10 cellular contexts compared by ENCODE assay signal in the genomic region with DNA sequence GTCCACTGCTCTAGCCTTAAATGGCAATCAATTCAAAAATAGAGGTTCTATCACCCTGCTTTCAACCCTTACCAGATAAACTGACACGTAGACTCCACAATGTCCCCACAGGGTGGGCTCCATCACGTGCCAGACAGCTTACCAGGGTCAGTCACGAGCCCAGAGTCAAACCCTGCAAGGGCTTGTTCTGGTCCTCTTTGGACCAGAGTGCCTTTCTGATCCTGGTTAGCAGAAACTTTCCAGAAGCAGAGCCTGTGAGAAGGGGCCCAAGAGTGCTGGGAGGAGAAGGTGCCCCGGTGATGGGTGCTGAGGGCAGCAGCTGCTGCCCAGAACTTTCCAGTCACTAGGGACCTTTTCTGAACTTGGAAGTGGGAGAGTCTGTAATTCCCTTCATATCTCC. TPM values are rescaled to one million over a fixed set of nuclear protein-coding genes. Genes with fewer than 3 reads are reported as not detected.
A peak's percentile ranks its signal among the peaks of the same experiment; 100 is the strongest.
DNase-seq lines count a peak whose midpoint lies in the region; ATAC-seq and TF ChIP-seq lines count a peak whose summit lies in the region.
"Had no signal": no experiment of that assay in that cellular context is flagged by ENCODE, and none has a peak within 500 bp of the region (broad histone marks: within the 10 kb centered on the region; RNA-seq: fewer than 3 reads in every experiment).

No MANE protein-coding gene starts in this region.

- H3K4me3 Mint-ChIP-seq in activated T-cell treated with anti-CD3 and anti-CD28 coated beads, Interleukin-2, amount 50 U/mL, for 4 hours = peak overlapping the region; percentile 90

- no peak for TF ChIP-seq EP300 in esophagus muscularis mucosa (IDR thresholded peaks at IDR 0.05)

- H3K36me3 ChIP-seq in esophagus muscularis mucosa = peaks cover 0 to 15% (median 0%) of the 10 kb centered on the region in 4 donors
- no peaks in the 10 kb centered on the region for H3K36me3 ChIP-seq in thoracic aorta
- no peaks in the 10 kb centered on the region for H3K36me3 ChIP-seq in osteoblast (ENCODE audit: insufficient read depth, low read length)

- no peaks in the 10 kb centered on the region for H3K27me3 Mint-ChIP-seq in activated T-cell treated with anti-CD3 and anti-CD28 coated beads, Interleukin-2, amount 50 U/mL, for 4 hours (ENCODE audit: low read depth)

- WGBS in esophagus muscularis mucosa = 60% methylated on average over 4 of the region's 4 CpGs

- intact Hi-C loops in esophagus muscularis mucosa (cut with DNase I) = no loop called here

- no peaks in the 10 kb centered on the region for H3K79me2 ChIP-seq in osteoblast (ENCODE audit: insufficient read depth, low read length)

- H3K27ac ChIP-seq in esophagus muscularis mucosa (replicated peaks in 1 of 4) = peak overlapping the region; percentile 64 to 77 (median 73)
- no peak overlapping the region for H3K27ac ChIP-seq in thoracic aorta
- H3K27ac ChIP-seq in osteoblast (ENCODE audit: low read depth, low read length) = no peak overlapping the region
- H3K27ac ChIP-seq: SK-N-MC had no signal

- no peak for ATAC-seq in activated T-cell treated with anti-CD3 and anti-CD28 coated beads, Interleukin-2, amount 50 U/mL, for 4 hours
- peak; percentile 8 for ATAC-seq in HG03354 (IDR thresholded peaks at IDR 0.05; ENCODE audit: poor library complexity, severe bottlenecking, unreplicated experiment)
- ATAC-seq in thoracic aorta (ENCODE audit: insufficient number of reproducible peaks, low FRiP score, low read depth) = no peak

- H3K9me3 ChIP-seq in esophagus muscularis mucosa (no peaks in the 10 kb centered on the region), thoracic aorta (no peaks in the 10 kb centered on the region), osteoblast (ENCODE audit: low read depth, low read length) (no peaks in the 10 kb centered on the region)

- no peaks in the 10 kb centered on the region for H4K20me1 ChIP-seq in osteoblast (ENCODE audit: insufficient read depth, low read length)

- H3K9me3 Mint-ChIP-seq in activated T-cell treated with anti-CD3 and anti-CD28 coated beads, Interleukin-2, amount 50 U/mL, for 4 hours = peaks cover 3% of the 10 kb centered on the region

- DNase-seq in activated T-cell treated with anti-CD3 and anti-CD28 coated beads, Interleukin-2, amount 50 U/mL, for 4 hours = no peak
- no peak for DNase-seq in activated T-cell treated with anti-CD3 and anti-CD28 coated beads, Interleukin-2, amount 50 U/mL, for 1 hour
- DNase-seq in esophagus muscularis mucosa (ENCODE audit: extremely low spot score) (no peak), thoracic aorta (ENCODE audit: low spot score) (no peak), GDM1 (lab: John Stamatoyannopoulos, UW) (no peak), osteoblast (ENCODE audit: insufficient read length, low spot score, missing footprints) (no peak), NCI-H2081 (lab: John Stamatoyannopoulos, UW) (no peak)
- DNase-seq: activated gamma-delta T cell had no signal

- no peak for TF ChIP-seq CTCF in esophagus muscularis mucosa (IDR thresholded peaks at IDR 0.05)
- no peak for TF ChIP-seq CTCF in thoracic aorta (IDR thresholded peaks at IDR 0.05)
- TF ChIP-seq CTCF in osteoblast (IDR thresholded peaks at IDR 0.05; ENCODE audit: extremely low read depth, low read depth, low read length) = no peak

- H3K36me3 Mint-ChIP-seq in activated T-cell treated with anti-CD3 and anti-CD28 coated beads, Interleukin-2, amount 50 U/mL, for 4 hours (ENCODE audit: insufficient read depth) = peaks cover 24% of the 10 kb centered on the region

- H3K27me3 ChIP-seq in esophagus muscularis mucosa (no peaks in the 10 kb centered on the region), thoracic aorta (replicated peaks; ENCODE audit: insufficient read depth) (no peaks in the 10 kb centered on the region), osteoblast (ENCODE audit: insufficient read depth, low read length) (no peaks in the 10 kb centered on the region)

- H3K4me1 Mint-ChIP-seq in activated T-cell treated with anti-CD3 and anti-CD28 coated beads, Interleukin-2, amount 50 U/mL, for 4 hours (ENCODE audit: low read depth) = peaks cover 85% of the 10 kb centered on the region

- peaks cover 0 to 9% (median 1%) of the 10 kb centered on the region in 4 donors for H3K4me1 ChIP-seq in esophagus muscularis mucosa
- no peaks in the 10 kb centered on the region for H3K4me1 ChIP-seq in thoracic aorta (ENCODE audit: control insufficient read depth in 1 of 2, low read depth in 2 of 2)
- H3K4me1 ChIP-seq in osteoblast (ENCODE audit: insufficient read depth, low read length) = no peaks in the 10 kb centered on the region

- no peak overlapping the region for H2AFZ ChIP-seq in osteoblast (ENCODE audit: low read length)

- no peak overlapping the region for H3K4me2 ChIP-seq in osteoblast (ENCODE audit: insufficient read depth, low read length)

- H3K4me3 ChIP-seq in esophagus muscularis mucosa (peak overlapping the region; percentile 48 to 59 (median 52)), thoracic aorta (peak overlapping the region; percentile 69), osteoblast (ENCODE audit: insufficient read depth, low read length) (no peak overlapping the region)
- H3K4me3 ChIP-seq: SK-N-MC had no signal

- TF ChIP-seq POLR2A in esophagus muscularis mucosa (IDR thresholded peaks at IDR 0.05; ENCODE audit: low read depth) = no peak

RNA-seq across cellular contexts. Expression of gene GIMAP5, which starts 0.4 kb away (rescaled TPM):
- total RNA-seq in activated T-cell treated with anti-CD3 and anti-CD28 coated beads, Interleukin-2, amount 50 U/mL, for 4 hours = 10 to 100 TPM; 44.1 to 52.2 (median 50.2) TPM
- 10 to 100 TPM; 26.9 to 48.2 (median 28.6) TPM for total RNA-seq in esophagus muscularis mucosa
- 10 to 100 TPM; 35.9 to 55.0 TPM for total RNA-seq in thoracic aorta
- total RNA-seq in osteoblast = not detected in 2 replicates

RNA-seq across cellular contexts. Expression of gene GIMAP1, which starts 20.5 kb away (rescaled TPM):
- total RNA-seq in activated T-cell treated with anti-CD3 and anti-CD28 coated beads, Interleukin-2, amount 50 U/mL, for 4 hours = 1 to 10 TPM; 2.1 to 2.7 (median 2.1) TPM
- total RNA-seq in esophagus muscularis mucosa = 10 to 100 TPM in 2 of 4 donors, 1 to 10 TPM in 2; 6.6 to 13.0 (median 8.5) TPM
- total RNA-seq in thoracic aorta = 1 to 10 TPM; 4.2 to 7.8 TPM
- total RNA-seq in osteoblast = not detected in 2 replicates

RNA-seq across cellular contexts. Expression of gene GIMAP2, which starts 51.4 kb away (rescaled TPM):
- total RNA-seq in activated T-cell treated with anti-CD3 and anti-CD28 coated beads, Interleukin-2, amount 50 U/mL, for 4 hours = 10 to 100 TPM; 19.7 to 22.7 (median 19.8) TPM
- 1 to 10 TPM; 5.4 to 9.7 (median 6.5) TPM for total RNA-seq in esophagus muscularis mucosa
- total RNA-seq in thoracic aorta = 10 to 100 TPM in 1 of 2 donors, 1 to 10 TPM in 1; 5.9 to 18.0 TPM
- total RNA-seq in osteoblast = 8.8 and 9.4 TPM in 2 replicates

Comparison
In these comparisons a context has a peak if more than half of its experiments do, and no peak if none do; other contexts are left out.
1. H3K27ac ChIP-seq: peak in esophagus muscularis mucosa (4 of 4); none in thoracic aorta (0 of 2) and osteoblast (single experiment).
2. RNA of gene GIMAP5, which starts 0.4 kb away (total RNA-seq): 35.9 to 55.0 TPM in thoracic aorta, 44.1 to 52.2 TPM in activated T-cell treated with anti-CD3 and anti-CD28 coated beads, Interleukin-2, amount 50 U/mL, for 4 hours and 26.9 to 48.2 TPM in esophagus muscularis mucosa; not detected in osteoblast; every median in the first group is over 10 times any median in the second.